In genomic region chr13:83007226-83007625, GRCh38 we compare ENCODE assay signal across 21 cellular contexts.
"Had no signal": no experiment of that assay in that cellular context is flagged by ENCODE, and none has a peak within 500 bp of the region (broad histone marks: within the 10 kb centered on the region; RNA-seq: fewer than 3 reads in every experiment).

No MANE protein-coding gene starts in this region.

- H3K27ac Mint-ChIP-seq: activated CD4-positive, alpha-beta T cell treated with anti-CD3 and anti-CD28 coated beads for 36 hours; activated naive CD8-positive, alpha-beta T cell treated with anti-CD3 and anti-CD28 coated beads, Interleukin-2, amount 10 ng/mL, durations not matched to agents 7 days and 5 days; activated T-helper 17 cell treated with anti-CD3 and anti-CD28 coated beads, Interleukin-2, amount 50 U/mL, for 72 hours; effector memory CD8-positive, alpha-beta T cell; natural killer cell; stimulated activated effector memory CD8-positive, alpha-beta T cell treated with anti-CD3 and anti-CD28 coated beads, Interleukin-12 subunit alpha, Interleukin-12 subunit beta, amount 100 ng/mL, for 72 hours; WTC11 had no signal

- H3K27me3 ChIP-seq: hepatocyte, neutrophil, upper lobe of right lung had no signal

- H3K36me3 Mint-ChIP-seq: activated naive CD8-positive, alpha-beta T cell treated with anti-CD3 and anti-CD28 coated beads, Interleukin-2, amount 10 ng/mL, durations not matched to agents 7 days and 5 days; natural killer cell; stimulated activated effector memory CD8-positive, alpha-beta T cell treated with anti-CD3 and anti-CD28 coated beads, Interleukin-12 subunit alpha, Interleukin-12 subunit beta, amount 100 ng/mL, for 72 hours; WTC11 had no signal

- H3K4me1 ChIP-seq: lower lobe of right lung, upper lobe of right lung had no signal

- H3K9me3 ChIP-seq: lower lobe of right lung, neutrophil, thoracic aorta, upper lobe of right lung had no signal

- H3K4me3 Mint-ChIP-seq: activated CD4-positive, alpha-beta T cell treated with anti-CD3 and anti-CD28 coated beads for 36 hours; activated naive CD8-positive, alpha-beta T cell treated with anti-CD3 and anti-CD28 coated beads, Interleukin-2, amount 10 ng/mL, durations not matched to agents 7 days and 5 days; activated T-helper 17 cell treated with anti-CD3 and anti-CD28 coated beads, Interleukin-2, amount 50 U/mL, for 72 hours; effector memory CD8-positive, alpha-beta T cell; natural killer cell; stimulated activated effector memory CD8-positive, alpha-beta T cell treated with anti-CD3 and anti-CD28 coated beads, Interleukin-12 subunit alpha, Interleukin-12 subunit beta, amount 100 ng/mL, for 72 hours; WTC11 had no signal

- H3K4me3 ChIP-seq: hepatocyte, lower lobe of right lung, thoracic aorta, upper lobe of right lung had no signal

- H3K4me1 Mint-ChIP-seq: activated CD4-positive, alpha-beta T cell treated with anti-CD3 and anti-CD28 coated beads for 36 hours; activated naive CD8-positive, alpha-beta T cell treated with anti-CD3 and anti-CD28 coated beads, Interleukin-2, amount 10 ng/mL, durations not matched to agents 7 days and 5 days; activated T-helper 17 cell treated with anti-CD3 and anti-CD28 coated beads, Interleukin-2, amount 50 U/mL, for 72 hours; natural killer cell; stimulated activated effector memory CD8-positive, alpha-beta T cell treated with anti-CD3 and anti-CD28 coated beads, Interleukin-12 subunit alpha, Interleukin-12 subunit beta, amount 100 ng/mL, for 72 hours; WTC11 had no signal

- ATAC-seq: activated CD4-positive, alpha-beta T cell treated with anti-CD3 and anti-CD28 coated beads for 36 hours; activated T-helper 17 cell treated with anti-CD3 and anti-CD28 coated beads, Interleukin-2, amount 50 U/mL, for 72 hours; effector memory CD8-positive, alpha-beta T cell; left colon; lower lobe of right lung; natural killer cell; sciatic nerve; stimulated activated effector memory CD8-positive, alpha-beta T cell treated with anti-CD3 and anti-CD28 coated beads, Interleukin-12 subunit alpha, Interleukin-12 subunit beta, amount 100 ng/mL, for 72 hours; upper lobe of right lung; WTC11 had no signal

- H3K36me3 ChIP-seq: lower lobe of right lung, neutrophil, thoracic aorta, upper lobe of right lung had no signal

- H3K27me3 Mint-ChIP-seq: activated CD4-positive, alpha-beta T cell treated with anti-CD3 and anti-CD28 coated beads for 36 hours; activated naive CD8-positive, alpha-beta T cell treated with anti-CD3 and anti-CD28 coated beads, Interleukin-2, amount 10 ng/mL, durations not matched to agents 7 days and 5 days; activated T-helper 17 cell treated with anti-CD3 and anti-CD28 coated beads, Interleukin-2, amount 50 U/mL, for 72 hours; effector memory CD8-positive, alpha-beta T cell had no signal

- DNase-seq: activated CD4-positive, alpha-beta T cell treated with anti-CD3 and anti-CD28 coated beads for 36 hours; activated CD4-positive, alpha-beta T cell treated with anti-CD3 and anti-CD28 coated beads, Interleukin-2, amount 50 U/mL, for 48 hours; activated naive CD4-positive, alpha-beta T cell; activated naive CD8-positive, alpha-beta T cell treated with anti-CD3 and anti-CD28 coated beads, Interleukin-2, amount 10 ng/mL, durations not matched to agents 7 days and 5 days; activated T-cell treated with anti-CD3 and anti-CD28 coated beads, Interleukin-2, amount 50 U/mL, for 1 hour; amygdala; caudate nucleus; effector memory CD8-positive, alpha-beta T cell; islet precursor cell; left colon; lower lobe of right lung; natural killer cell; stimulated activated CD4-positive, alpha-beta T cell treated with anti-CD3 and anti-CD28 coated beads, Interleukin-4, amount 100 ng/mL, for 24 hours; upper lobe of right lung had no signal

- H3K27ac ChIP-seq: hepatocyte, lower lobe of right lung, neutrophil, thoracic aorta, upper lobe of right lung had no signal

- H3K9me3 Mint-ChIP-seq: WTC11 had no signal
